Comparison of ENCODE assay signal across 11 cellular contexts in the genomic region with DNA sequence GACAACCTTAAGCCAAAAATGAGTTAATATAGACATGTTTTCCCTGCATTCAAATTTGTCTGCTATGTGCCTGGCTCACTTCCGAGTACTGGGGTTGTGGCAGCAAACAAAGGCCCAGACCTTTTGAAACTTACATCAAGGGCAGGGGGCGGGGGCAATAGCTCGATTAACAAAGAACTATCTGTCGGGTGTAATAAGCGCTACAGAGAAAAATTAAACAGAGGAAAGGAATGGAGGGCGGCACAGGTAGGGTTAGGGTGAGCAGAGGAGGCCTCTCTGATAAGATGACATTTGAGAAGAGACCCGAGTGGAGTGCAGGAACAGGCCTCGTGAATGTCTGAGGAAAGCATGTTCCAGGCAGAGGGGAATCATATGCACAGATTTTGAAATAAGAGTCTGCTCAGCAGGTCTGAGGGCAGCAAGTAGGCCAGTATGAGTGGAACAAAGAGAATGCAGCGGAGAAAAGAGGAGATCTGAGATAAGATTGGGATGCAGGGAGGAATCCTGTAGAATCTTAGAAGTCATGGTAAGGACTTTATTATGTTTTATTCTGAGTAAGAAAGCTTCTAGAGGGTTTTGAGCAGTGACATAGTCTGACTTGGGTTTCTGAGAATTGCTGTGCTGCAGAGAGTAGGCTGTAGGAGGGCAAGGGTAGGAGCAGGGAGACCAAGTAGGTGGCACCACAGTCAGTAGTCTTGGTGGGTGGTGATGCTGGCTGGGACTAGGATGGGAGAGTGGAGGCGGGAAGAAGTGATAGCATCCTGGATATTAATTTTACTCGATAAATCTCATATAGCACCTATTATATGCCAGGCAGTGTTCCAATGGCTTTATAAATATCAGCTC. TPM values are rescaled to one million over a fixed set of nuclear protein-coding genes. Genes with fewer than 3 reads are reported as not detected.
DNase-seq lines count a peak whose midpoint lies in the region; ATAC-seq lines count a peak whose summit lies in the region.
"Had no signal": no experiment of that assay in that cellular context is flagged by ENCODE, and none has a peak within 500 bp of the region (broad histone marks: within the 10 kb centered on the region; RNA-seq: fewer than 3 reads in every experiment).

No MANE protein-coding gene starts in this region.

- H3K23ac ChIP-seq in mesendoderm (ENCODE audit: low read length): no peak overlapping the region

- WGBS in mesendoderm (ENCODE audit: extremely low coverage, insufficient coverage, low lambda C conversion rate): no CpG with 5 or more reads among the region's 11 CpGs
- 64% methylated on average over 11 of the region's 11 CpGs for WGBS in right cardiac atrium

- peak; percentile 33 to 54 (median 38) for DNase-seq in CD4-positive, CD25-positive, alpha-beta regulatory T cell
- DNase-seq in NCI-H526 treated with DMSO at 0.1 percent for 48 hours (lab: John Stamatoyannopoulos, UW) (peak; percentile 59), mesendoderm (peak; percentile 14), occipital lobe (lab: John Stamatoyannopoulos, UW) (no peak), right cardiac atrium (no peak), iPS-NIHi7 (ENCODE audit: extremely low spot score) (no peak)
- no peak for DNase-seq in activated naive CD4-positive, alpha-beta T cell treated with anti-CD3 and anti-CD28 coated beads, Interleukin-2, amount 50 U/mL, for 72 hours (ENCODE audit: low spot score in 2 of 2)
- DNase-seq: aorta, BE2C, NCI-H1417 had no signal

- H2AK5ac ChIP-seq in mesendoderm (ENCODE audit: low read length): no peak overlapping the region

- H3K18ac ChIP-seq in mesendoderm (ENCODE audit: low read length): peak overlapping the region; percentile 20

- H3K9ac ChIP-seq in mesendoderm (ENCODE audit: low read length): no peak overlapping the region

- H3K9me3 ChIP-seq in CD4-positive, CD25-positive, alpha-beta regulatory T cell (ENCODE audit: control insufficient read depth in 2 of 2, low read length in 2 of 2): no peaks in the 10 kb centered on the region
- H3K9me3 ChIP-seq in right cardiac atrium (ENCODE audit: control insufficient read depth, low read length): no peaks in the 10 kb centered on the region
- H3K9me3 ChIP-seq: BE2C had no signal

- H3K4me2 ChIP-seq in mesendoderm (ENCODE audit: low read length): no peak overlapping the region

- H3K4ac ChIP-seq in mesendoderm (ENCODE audit: low read depth, low read length): no peak overlapping the region

- intact Hi-C loops in right cardiac atrium (cut with DNase I): no loop called here

- no peak overlapping the region for H2BK5ac ChIP-seq in mesendoderm (ENCODE audit: low read length)

- peak overlapping the region in 3 of 4 donors; percentile 1 to 56 (median 3) for H3K4me3 Mint-ChIP-seq in CD4-positive, CD25-positive, alpha-beta regulatory T cell

- peak; percentile 67 to 70 for ATAC-seq in CD4-positive, CD25-positive, alpha-beta regulatory T cell (ENCODE audit: low read depth in 2 of 2)
- ATAC-seq in activated naive CD4-positive, alpha-beta T cell treated with anti-CD3 and anti-CD28 coated beads, Interleukin-2, amount 50 U/mL, for 72 hours: peak; percentile 28 to 33
- ATAC-seq in GM18870 (IDR thresholded peaks at IDR 0.05; ENCODE audit: unreplicated experiment): no peak
- no peak for ATAC-seq in right cardiac atrium

- no peaks in the 10 kb centered on the region for H3K36me3 ChIP-seq in CD4-positive, CD25-positive, alpha-beta regulatory T cell (ENCODE audit: control insufficient read depth, insufficient read depth, low read length)
- no peaks in the 10 kb centered on the region for H3K36me3 ChIP-seq in mesendoderm (ENCODE audit: control insufficient read depth, insufficient read depth, low read length)
- H3K36me3 ChIP-seq: BE2C had no signal

- no peak overlapping the region for H4K8ac ChIP-seq in mesendoderm (ENCODE audit: low read depth, low read length)

- no peaks in the 10 kb centered on the region for H3K27me3 Mint-ChIP-seq in CD4-positive, CD25-positive, alpha-beta regulatory T cell

- H2BK15ac ChIP-seq in mesendoderm (replicated peaks; ENCODE audit: low read depth): no peak overlapping the region

- peaks cover 7% of the 10 kb centered on the region for H3K4me1 ChIP-seq in CD4-positive, CD25-positive, alpha-beta regulatory T cell (ENCODE audit: control insufficient read depth, insufficient read depth, low read length, poor library complexity, severe bottlenecking)
- H3K4me1 ChIP-seq in mesendoderm (ENCODE audit: control insufficient read depth, low read depth, low read length): no peaks in the 10 kb centered on the region
- H3K4me1 ChIP-seq in right cardiac atrium (ENCODE audit: control insufficient read depth, insufficient read depth, low read length): no peaks in the 10 kb centered on the region
- H3K4me1 ChIP-seq: BE2C had no signal

- no peaks in the 10 kb centered on the region for H3K79me2 ChIP-seq in mesendoderm (ENCODE audit: control insufficient read depth, insufficient read depth, low read length)

- peaks cover 0 to 1% (median 0%) of the 10 kb centered on the region in 7 donors for H3K9me3 Mint-ChIP-seq in CD4-positive, CD25-positive, alpha-beta regulatory T cell
- no peaks in the 10 kb centered on the region for H3K9me3 Mint-ChIP-seq in activated naive CD4-positive, alpha-beta T cell treated with anti-CD3 and anti-CD28 coated beads, Interleukin-2, amount 50 U/mL, for 72 hours

- H3K4me1 Mint-ChIP-seq in CD4-positive, CD25-positive, alpha-beta regulatory T cell: peaks cover 6 to 24% (median 21%) of the 10 kb centered on the region in 4 donors

- peak overlapping the region; percentile 43 for H3K27ac ChIP-seq in CD4-positive, CD25-positive, alpha-beta regulatory T cell (ENCODE audit: insufficient read depth, low read length, poor library complexity, severe bottlenecking)
- H3K27ac ChIP-seq in mesendoderm (ENCODE audit: low read depth, low read length): no peak overlapping the region
- no peak overlapping the region for H3K27ac ChIP-seq in right cardiac atrium (ENCODE audit: low read length)

- H3K4me3 ChIP-seq in CD4-positive, CD25-positive, alpha-beta regulatory T cell (ENCODE audit: low read depth, low read length): no peak overlapping the region
- no peak overlapping the region for H3K4me3 ChIP-seq in mesendoderm (ENCODE audit: low read length)
- H3K4me3 ChIP-seq in right cardiac atrium (ENCODE audit: low read length): no peak overlapping the region

- H3K56ac ChIP-seq in mesendoderm (ENCODE audit: low read length): no peak overlapping the region

- H3K36me3 Mint-ChIP-seq in CD4-positive, CD25-positive, alpha-beta regulatory T cell: peaks cover 8% of the 10 kb centered on the region
- peaks cover 14 to 28% of the 10 kb centered on the region in 2 donors for H3K36me3 Mint-ChIP-seq in activated naive CD4-positive, alpha-beta T cell treated with anti-CD3 and anti-CD28 coated beads, Interleukin-2, amount 50 U/mL, for 72 hours

- H3K79me1 ChIP-seq in mesendoderm (ENCODE audit: low read length): no peaks in the 10 kb centered on the region

- H2BK120ac ChIP-seq in mesendoderm (ENCODE audit: low read depth, low read length): no peak overlapping the region

- no peak overlapping the region for H4K5ac ChIP-seq in mesendoderm (ENCODE audit: low read length)

- H3K27me3 ChIP-seq in CD4-positive, CD25-positive, alpha-beta regulatory T cell (ENCODE audit: control insufficient read depth, insufficient read depth, low read length): no peaks in the 10 kb centered on the region
- H3K27me3 ChIP-seq in mesendoderm (ENCODE audit: insufficient read depth, low read length, poor library complexity) (no peaks in the 10 kb centered on the region), right cardiac atrium (ENCODE audit: control insufficient read depth, insufficient read depth) (no peaks in the 10 kb centered on the region)
- H3K27me3 ChIP-seq: BE2C had no signal

- peak overlapping the region; percentile 79 to 88 (median 85) for H3K27ac Mint-ChIP-seq in CD4-positive, CD25-positive, alpha-beta regulatory T cell
- H3K27ac Mint-ChIP-seq in activated naive CD4-positive, alpha-beta T cell treated with anti-CD3 and anti-CD28 coated beads, Interleukin-2, amount 50 U/mL, for 72 hours: peak overlapping the region; percentile 77 to 81

RNA-seq across cellular contexts. Expression of gene BICDL1, which starts 52.6 kb away (rescaled TPM):
- 134 TPM for total RNA-seq in CD4-positive, CD25-positive, alpha-beta regulatory T cell
- 1 to 10 TPM in 3 of 4 donors, under 1 TPM in 1; 0.93 to 1.9 (median 1.4) TPM for polyA plus RNA-seq in CD4-positive, CD25-positive, alpha-beta regulatory T cell
- total RNA-seq in activated naive CD4-positive, alpha-beta T cell treated with anti-CD3 and anti-CD28 coated beads, Interleukin-2, amount 50 U/mL, for 72 hours: 100 to 1,000 TPM in 1 of 2 donors, 10 to 100 TPM in 1; 92.5 to 158 TPM
- polyA plus RNA-seq in mesendoderm (2013, experiment 1 of 2): 6.9 TPM
- 7.8 TPM for polyA plus RNA-seq in mesendoderm (2013, experiment 2 of 2)
- total RNA-seq in occipital lobe: 25.4 TPM
- total RNA-seq in right cardiac atrium: 1 to 10 TPM in 2 of 4 donors, under 1 TPM in 2; 0.76 to 2.1 (median 1.1) TPM
- polyA plus RNA-seq in right cardiac atrium: 0.11 TPM

Comparison
In these comparisons a context has a peak if more than half of its experiments do, and no peak if none do; other contexts are left out.
1. ATAC-seq: peak in CD4-positive, CD25-positive, alpha-beta regulatory T cell (2 of 2) and activated naive CD4-positive, alpha-beta T cell treated with anti-CD3 and anti-CD28 coated beads, Interleukin-2, amount 50 U/mL, for 72 hours (2 of 2); none in GM18870 (single experiment) and right cardiac atrium (0 of 2).
2. DNase-seq: peak in CD4-positive, CD25-positive, alpha-beta regulatory T cell (3 of 3), NCI-H526 treated with DMSO at 0.1 percent for 48 hours (single experiment) and mesendoderm (single experiment); none in activated naive CD4-positive, alpha-beta T cell treated with anti-CD3 and anti-CD28 coated beads, Interleukin-2, amount 50 U/mL, for 72 hours (0 of 2), occipital lobe (single experiment), right cardiac atrium (0 of 3) and iPS-NIHi7 (single experiment).